Comparison of ENCODE assay signal across 12 cellular contexts in genomic region chr2:43041167-43041566, GRCh38.
DNase-seq lines count a peak whose midpoint lies in the region; ATAC-seq and TF ChIP-seq lines count a peak whose summit lies in the region.
"Had no signal": no experiment of that assay in that cellular context is flagged by ENCODE, and none has a peak within 500 bp of the region (broad histone marks: within the 10 kb centered on the region; RNA-seq: fewer than 3 reads in every experiment).

No MANE protein-coding gene starts in this region.

- TF ChIP-seq CTCF in foreskin keratinocyte (conservative IDR thresholded peaks at IDR 0.05), result no peak
- TF ChIP-seq CTCF in thyroid gland (IDR thresholded peaks at IDR 0.05), result no peak

- H3K36me3 Mint-ChIP-seq in activated CD4-positive, alpha-beta T cell treated with anti-CD3 and anti-CD28 coated beads for 36 hours (ENCODE audit: low read depth), result no peaks in the 10 kb centered on the region

- DNase-seq in SK-N-MC (ENCODE audit: low read depth, low spot score), result no peak
- DNase-seq in foreskin keratinocyte, result peak; percentile 52 to 71
- no peak for DNase-seq in hippocampal formation (lab: John Stamatoyannopoulos, UW)
- no peak for DNase-seq in G401 (ENCODE audit: low spot score)
- DNase-seq in thyroid gland, result no peak
- DNase-seq in activated CD4-positive, alpha-beta T cell treated with anti-CD3 and anti-CD28 coated beads for 36 hours, result no peak
- DNase-seq: activated CD4-positive, alpha-beta T cell treated with anti-CD3 and anti-CD28 coated beads, Interleukin-2, amount 50 U/mL, for 48 hours; DMS79; stimulated activated CD8-positive, alpha-beta memory T cell treated with anti-CD3 and anti-CD28 coated beads, Interleukin-4, amount 100 ng/mL, for 48 hours had no signal

- H3K4me3 ChIP-seq in SK-N-MC (peak overlapping the region; percentile 61), skin epidermis (no peak overlapping the region), thyroid gland (replicated peaks in 1 of 3) (no peak overlapping the region)
- H3K4me3 ChIP-seq: Peyer's patch had no signal

- TF ChIP-seq POLR2A in thyroid gland (IDR thresholded peaks at IDR 0.05), result no peak

- ATAC-seq in foreskin keratinocyte, result peak; percentile 3
- no peak for ATAC-seq in activated CD4-positive, alpha-beta T cell treated with anti-CD3 and anti-CD28 coated beads for 36 hours

- H3K4me1 ChIP-seq in ES-I3 (ENCODE audit: insufficient read depth, low read length) (peaks cover 41% of the 10 kb centered on the region), foreskin keratinocyte (peaks cover 40% of the 10 kb centered on the region), thyroid gland (peaks cover 15 to 22% of the 10 kb centered on the region in 2 donors)

- POLR2A ChIA-PET in activated CD4-positive, alpha-beta T cell treated with anti-CD3 and anti-CD28 coated beads for 36 hours (lab: Charles Lee), result no interaction called here

- CTCF ChIA-PET in activated CD4-positive, alpha-beta T cell treated with anti-CD3 and anti-CD28 coated beads for 36 hours (lab: Charles Lee), result interaction anchor here (0.6 to 0.7 kb wide), 2 partner anchors 128 to 627 kb away, joined by 3 read pairs; no protein-coding TSS in a partner anchor

- WGBS in thyroid gland, 2 donors, result 91 to 97% methylated on average over 3 of the region's 3 CpGs

- H3K27ac Mint-ChIP-seq in activated CD4-positive, alpha-beta T cell treated with anti-CD3 and anti-CD28 coated beads for 36 hours, result no peak overlapping the region

- H3K9me3 ChIP-seq in ES-I3 (ENCODE audit: control insufficient read depth, insufficient read depth, low read length) (no peaks in the 10 kb centered on the region), SK-N-MC (ENCODE audit: low read depth, low read length) (no peaks in the 10 kb centered on the region), thyroid gland (no peaks in the 10 kb centered on the region)
- H3K9me3 ChIP-seq: Peyer's patch had no signal

- no peak overlapping the region for H3K4me3 Mint-ChIP-seq in activated CD4-positive, alpha-beta T cell treated with anti-CD3 and anti-CD28 coated beads for 36 hours

- peaks cover 9% of the 10 kb centered on the region for H3K4me1 Mint-ChIP-seq in activated CD4-positive, alpha-beta T cell treated with anti-CD3 and anti-CD28 coated beads for 36 hours

- in situ Hi-C loops in G401 (cut with HindIII; ENCODE audit: low sequenced_read_pairs), result no loop called here

- no peaks in the 10 kb centered on the region for H3K9me3 Mint-ChIP-seq in activated CD4-positive, alpha-beta T cell treated with anti-CD3 and anti-CD28 coated beads for 36 hours (ENCODE audit: low read depth)

- intact Hi-C loops in thyroid gland (cut with DNase I), result no loop called here
- intact Hi-C loops in activated CD4-positive, alpha-beta T cell treated with anti-CD3 and anti-CD28 coated beads for 36 hours (cut with DNase I, micrococcal nuclease), result no loop called here

- H3K36me3 ChIP-seq in ES-I3 (ENCODE audit: insufficient read depth, low read length) (no peaks in the 10 kb centered on the region), SK-N-MC (ENCODE audit: insufficient read depth, low read length) (no peaks in the 10 kb centered on the region), thyroid gland (no peaks in the 10 kb centered on the region)
- H3K36me3 ChIP-seq: Peyer's patch had no signal

- peak overlapping the region; percentile 38; the same call in 1 of the 2 replicates for H3K9ac ChIP-seq in ES-I3 (ENCODE audit: low read depth, low read length)
- H3K9ac ChIP-seq in SK-N-MC (ENCODE audit: insufficient read length), result no peak overlapping the region

- no peaks in the 10 kb centered on the region for H3K27me3 Mint-ChIP-seq in activated CD4-positive, alpha-beta T cell treated with anti-CD3 and anti-CD28 coated beads for 36 hours

- H3K27me3 ChIP-seq in foreskin keratinocyte, result no peaks in the 10 kb centered on the region
- no peaks in the 10 kb centered on the region for H3K27me3 ChIP-seq in thyroid gland
- H3K27me3 ChIP-seq: Peyer's patch had no signal

- H3K27ac ChIP-seq in SK-N-MC, result peak overlapping the region; percentile 56; the same call in 1 of the 2 replicates
- H3K27ac ChIP-seq in foreskin keratinocyte, result peak overlapping the region; percentile 96
- peak overlapping the region in 20 of 21 experiments; percentile 23 to 88 (median 76) for H3K27ac ChIP-seq in skin epidermis
- H3K27ac ChIP-seq in thyroid gland, result no peak overlapping the region
- H3K27ac ChIP-seq: Peyer's patch had no signal

Comparison
In these comparisons a context has a peak if more than half of its experiments do, and no peak if none do; other contexts are left out.
1. DNase-seq: peak in foreskin keratinocyte (2 of 2); none in SK-N-MC (single experiment), hippocampal formation (0 of 2), G401 (single experiment), thyroid gland (0 of 2) and activated CD4-positive, alpha-beta T cell treated with anti-CD3 and anti-CD28 coated beads for 36 hours (single experiment).
2. H3K27ac ChIP-seq: peak in SK-N-MC (single experiment), foreskin keratinocyte (single experiment) and skin epidermis (20 of 21); none in thyroid gland (0 of 3).